In genomic region chr1:6172549-6172948, GRCh38 we compare ENCODE assay signal across 1 cellular context.
TF ChIP-seq lines count a peak whose summit lies in the region.

No MANE protein-coding gene starts in this region.

TF ChIP-seq in SK-N-SH treated with all-trans-retinoic acid at 6 μM for 48 hours, 23 proteins besides CTCF, POLR2A, EP300 and RAD21 (continued from another document):
- TF ChIP-seq CSRNP3 (CRISPR knock-in tag; IDR thresholded peaks at IDR 0.05) (no peak), CREB5 (CRISPR knock-in tag; IDR thresholded peaks at IDR 0.05; ENCODE audit: low read depth) (no peak), RARB (CRISPR knock-in tag; IDR thresholded peaks at IDR 0.05) (no peak), BACH2 (CRISPR knock-in tag; IDR thresholded peaks at IDR 0.05; ENCODE audit: borderline replicate concordance) (no peak), OSR1 (CRISPR knock-in tag; IDR thresholded peaks at IDR 0.05) (no peak), TOX (CRISPR knock-in tag; IDR thresholded peaks at IDR 0.05; ENCODE audit: borderline replicate concordance) (no peak), ISL1 (CRISPR knock-in tag; IDR thresholded peaks at IDR 0.05) (no peak), CSDC2 (CRISPR knock-in tag; IDR thresholded peaks at IDR 0.05) (no peak), ARNTL (CRISPR knock-in tag; IDR thresholded peaks at IDR 0.05; ENCODE audit: borderline replicate concordance, low read depth) (no peak), ZNF8 (CRISPR knock-in tag; IDR thresholded peaks at IDR 0.05) (no peak)
TF ChIP-seq in SK-N-SH treated with all-trans-retinoic acid at 6 μM for 48 hours: peak in this region for 0.
